ENCODE assay signal across 8 cellular contexts in genomic region chr19:7943444-7944176, GRCh38. TPM values are rescaled to one million over a fixed set of nuclear protein-coding genes. Genes with fewer than 3 reads are reported as not detected.
A peak's percentile ranks its signal among the peaks of the same experiment; 100 is the strongest.
DNase-seq lines count a peak whose midpoint lies in the region; ATAC-seq lines count a peak whose summit lies in the region.

Gene TIMM44 (minus strand): TSS chr19:7943666. CDS start chr19:7943651, 15 bp downstream.

- peak; percentile 99 for DNase-seq in COLO668 (lab: John Stamatoyannopoulos, UW; ENCODE audit: unreplicated experiment)
- peak; percentile 99 for DNase-seq in HT1080 (ENCODE audit: low read depth)
- peak; percentile 100 for DNase-seq in NOMO-1 treated with DMSO at 0.1 percent for 48 hours (lab: John Stamatoyannopoulos, UW; ENCODE audit: unreplicated experiment)
- peak; percentile 96 to 99 for DNase-seq in activated CD8-positive, alpha-beta memory T cell treated with anti-CD3 and anti-CD28 coated beads for 4 hours (ENCODE audit: low read depth in 2 of 2)
- peak; percentile 97 to 98 (median 97) for DNase-seq in effector memory CD8-positive, alpha-beta T cell
- peak; percentile 100 for DNase-seq in medulla oblongata (ENCODE audit: extremely low spot score)
- DNase-seq in stimulated activated CD8-positive, alpha-beta memory T cell treated with anti-CD3 and anti-CD28 coated beads, Interleukin-12 subunit alpha, Interleukin-12 subunit beta, amount 100 ng/mL, for 1 hour (ENCODE audit: low read depth), result peak; percentile 98

- H3K4me1 Mint-ChIP-seq in effector memory CD8-positive, alpha-beta T cell (ENCODE audit: low read depth in 2 of 2), result peaks cover 22 to 24% of the 10 kb centered on the region in 2 donors

- peak within 1 kb of the TSS; percentile 95 to 98 for H3K27ac Mint-ChIP-seq in effector memory CD8-positive, alpha-beta T cell

- peak within 1 kb of the TSS; percentile 92 to 94 for H3K4me3 Mint-ChIP-seq in effector memory CD8-positive, alpha-beta T cell

- H3K27me3 Mint-ChIP-seq in effector memory CD8-positive, alpha-beta T cell, result no peaks in the 10 kb centered on the region

- H3K9me3 Mint-ChIP-seq in effector memory CD8-positive, alpha-beta T cell, result no peaks in the 10 kb centered on the region

- ATAC-seq in GM21360 (IDR thresholded peaks at IDR 0.05; ENCODE audit: unreplicated experiment), result peak; percentile 88
- ATAC-seq in effector memory CD8-positive, alpha-beta T cell (replicated peaks), result peak; percentile 91

- H3K36me3 Mint-ChIP-seq in effector memory CD8-positive, alpha-beta T cell (ENCODE audit: insufficient read depth), result peaks cover 39% of the 10 kb centered on the region

RNA-seq across cellular contexts. Expression of gene TIMM44, which starts in this region (rescaled TPM):
- 70.1 and 89.1 TPM in 2 replicates for total RNA-seq in HT1080 (2014; rRNA removed; shearing (Covaris generic))
- 77.5 and 82.0 TPM in 2 replicates for polyA plus RNA-seq in HT1080 (2015; cell fraction: cytosol; rRNA removed)
- 132 and 142 TPM in 2 replicates for polyA plus RNA-seq in HT1080 (2015; cell fraction: nucleus; rRNA removed)

Comparison
In these comparisons a context has a peak if more than half of its experiments do, and no peak if none do; other contexts are left out.
1. Peak in every context shown above with its lines: DNase-seq and ATAC-seq.